19 cellular contexts compared by ENCODE assay signal in genomic region chr2:220935789-220936321, GRCh38.
DNase-seq lines count a peak whose midpoint lies in the region; ATAC-seq and TF ChIP-seq lines count a peak whose summit lies in the region.
"Had no signal": no experiment of that assay in that cellular context is flagged by ENCODE, and none has a peak within 500 bp of the region (broad histone marks: within the 10 kb centered on the region; RNA-seq: fewer than 3 reads in every experiment).

No MANE protein-coding gene starts in this region.

- no peaks in the 10 kb centered on the region for H3F3A ChIP-seq in GM23338 (replicated peaks; ENCODE audit: low read depth)

- no peak overlapping the region for H3K23ac ChIP-seq in neuronal stem cell (ENCODE audit: low read depth, low read length, poor library complexity)

- no peak overlapping the region for H4K8ac ChIP-seq in neuronal stem cell (ENCODE audit: low read depth, low read length)

- H3K14ac ChIP-seq in neuronal stem cell (ENCODE audit: low read length) = no peak overlapping the region

- DNase-seq in stimulated activated CD4-positive, alpha-beta T cell treated with anti-CD3 and anti-CD28 coated beads, Interleukin-15, amount 100 ng/mL, for 24 hours = peak; percentile 16
- no peak for DNase-seq in stimulated activated CD4-positive, alpha-beta T cell treated with anti-CD3 and anti-CD28 coated beads, Interleukin-12 subunit alpha, Interleukin-12 subunit beta, amount 100 ng/mL, for 4 hours
- DNase-seq in neuronal stem cell (ENCODE audit: low spot score) (no peak), GM23338 (ENCODE audit: low spot score) (no peak), HT-29 (ENCODE audit: low spot score) (no peak)
- DNase-seq: activated effector memory CD4-positive, alpha-beta T cell treated with anti-CD3 and anti-CD28 coated beads, Interleukin-2, amount 50 U/mL, for 16 hours; cerebellar nuclear complex; H9; midbrain; NCI-H774; pancreas; SHP77 treated with DMSO at 0.1 percent for 48 hours; stimulated activated CD4-positive, alpha-beta T cell treated with anti-CD3 and anti-CD28 coated beads, Interleukin-2, amount 100 ng/mL, for 24 hours; stimulated activated naive B cell treated with anti-CD40 and anti-IgM and Interleukin-4, amounts not matched to agents 10 μg/mL and 1 μg/mL and 100 μg/mL, for 72 hours; WERI-Rb-1 had no signal

- H3K9me2 ChIP-seq in GM23338 (ENCODE audit: insufficient read depth) = no peaks in the 10 kb centered on the region; the same call in 1 of the 2 replicates

- no peak overlapping the region for H2BK5ac ChIP-seq in neuronal stem cell (ENCODE audit: low read length)

- H3K4me2 ChIP-seq in neuronal stem cell (ENCODE audit: insufficient read depth, low read length, poor library complexity, severe bottlenecking) = no peak overlapping the region
- no peak overlapping the region for H3K4me2 ChIP-seq in GM23338

- no peak overlapping the region for H3K4ac ChIP-seq in neuronal stem cell (ENCODE audit: low read length)

- H3K4me3 Mint-ChIP-seq in GM23338 = no peak overlapping the region
- H3K4me3 Mint-ChIP-seq: B cell; H9; stimulated activated naive B cell treated with anti-CD40 and anti-IgM and Interleukin-4, amounts not matched to agents 10 μg/mL and 1 μg/mL and 100 μg/mL, for 72 hours had no signal

- no peak overlapping the region for H2AK5ac ChIP-seq in neuronal stem cell (ENCODE audit: low read depth, low read length)

- no peak for TF ChIP-seq CTCF in GM23338 (conservative IDR thresholded peaks at IDR 0.05; ENCODE audit: low read depth in 2 of 2)

- H3K27me3 Mint-ChIP-seq in GM23338 (ENCODE audit: insufficient read depth, low read depth, poor library complexity) = no peaks in the 10 kb centered on the region
- H3K27me3 Mint-ChIP-seq: B cell; stimulated activated naive B cell treated with anti-CD40 and anti-IgM and Interleukin-4, amounts not matched to agents 10 μg/mL and 1 μg/mL and 100 μg/mL, for 72 hours had no signal

- no peaks in the 10 kb centered on the region for H3K79me2 ChIP-seq in GM23338 (replicated peaks; ENCODE audit: insufficient read depth)

- H3K9ac ChIP-seq in neuronal stem cell (ENCODE audit: low read depth, low read length, poor library complexity) = no peak overlapping the region

- H3K9me3 ChIP-seq in neuronal stem cell (replicated peaks in 1 of 2; ENCODE audit: control insufficient read depth in 2 of 2, insufficient read depth in 1 of 2, low read depth in 1 of 2, low read length in 2 of 2) = no peaks in the 10 kb centered on the region
- H3K9me3 ChIP-seq: pancreas had no signal

- no peak overlapping the region for H3K27ac ChIP-seq in neuronal stem cell (replicated peaks; ENCODE audit: low read length)
- H3K27ac ChIP-seq in GM23338 (ENCODE audit: low read depth) = no peak overlapping the region
- H3K27ac ChIP-seq: pancreas, WERI-Rb-1 had no signal

- H3K27me3 ChIP-seq in neuronal stem cell (ENCODE audit: control insufficient read depth in 3 of 3, insufficient read depth in 3 of 3, low read depth in 1 of 3, low read length in 3 of 3) (no peaks in the 10 kb centered on the region), GM23338 (ENCODE audit: insufficient read depth) (no peaks in the 10 kb centered on the region)
- H3K27me3 ChIP-seq: pancreas had no signal

- H4K20me1 ChIP-seq in GM23338 (replicated peaks; ENCODE audit: insufficient read depth) = no peaks in the 10 kb centered on the region

- H3K36me3 ChIP-seq in neuronal stem cell (replicated peaks in 1 of 2; ENCODE audit: control insufficient read depth in 2 of 2, insufficient read depth in 2 of 2, low read length in 2 of 2) = no peaks in the 10 kb centered on the region
- no peaks in the 10 kb centered on the region for H3K36me3 ChIP-seq in GM23338 (ENCODE audit: insufficient read depth)
- H3K36me3 ChIP-seq: pancreas, WERI-Rb-1 had no signal

- H2BK15ac ChIP-seq in neuronal stem cell (ENCODE audit: low read length) = no peak overlapping the region

- H3K79me1 ChIP-seq in neuronal stem cell (ENCODE audit: low read depth, low read length) = no peaks in the 10 kb centered on the region

- no CpG with 5 or more reads among the region's 8 CpGs for WGBS in neuronal stem cell (ENCODE audit: extremely low coverage in 2 of 2, insufficient read length in 2 of 2, insufficient replicate concordance in 1 of 2), 2 donors

- H3K9me3 Mint-ChIP-seq in GM23338 = no peaks in the 10 kb centered on the region
- H3K9me3 Mint-ChIP-seq: H9; stimulated activated naive B cell treated with anti-CD40 and anti-IgM and Interleukin-4, amounts not matched to agents 10 μg/mL and 1 μg/mL and 100 μg/mL, for 72 hours had no signal

- H2BK12ac ChIP-seq in neuronal stem cell (ENCODE audit: low read length) = no peak overlapping the region

- H3K18ac ChIP-seq in neuronal stem cell (ENCODE audit: low read length) = peak overlapping the region; percentile 20

- peaks cover 6% of the 10 kb centered on the region for H3K4me1 Mint-ChIP-seq in GM23338
- H3K4me1 Mint-ChIP-seq: B cell; stimulated activated naive B cell treated with anti-CD40 and anti-IgM and Interleukin-4, amounts not matched to agents 10 μg/mL and 1 μg/mL and 100 μg/mL, for 72 hours had no signal

- no peak overlapping the region for H4K91ac ChIP-seq in neuronal stem cell (ENCODE audit: low read depth, low read length, poor library complexity)

- H3K4me3 ChIP-seq in neuronal stem cell (ENCODE audit: low read length in 2 of 2) (no peak overlapping the region), GM23338 (no peak overlapping the region)
- H3K4me3 ChIP-seq: pancreas had no signal

- H3K36me3 Mint-ChIP-seq in GM23338 (ENCODE audit: low read depth) = no peaks in the 10 kb centered on the region
- H3K36me3 Mint-ChIP-seq: stimulated activated naive B cell treated with anti-CD40 and anti-IgM and Interleukin-4, amounts not matched to agents 10 μg/mL and 1 μg/mL and 100 μg/mL, for 72 hours had no signal

- H3K4me1 ChIP-seq in neuronal stem cell (ENCODE audit: control insufficient read depth in 2 of 2, insufficient read depth in 1 of 2, low read depth in 1 of 2, low read length in 2 of 2) (peaks cover 0 to 4% of the 10 kb centered on the region in 2 donors), GM23338 (ENCODE audit: insufficient read depth) (no peaks in the 10 kb centered on the region)
- H3K4me1 ChIP-seq: pancreas had no signal

- H2AFZ ChIP-seq in neuronal stem cell (ENCODE audit: low read length) (no peak overlapping the region), GM23338 (no peak overlapping the region)

- H3K27ac Mint-ChIP-seq in GM23338 = no peak overlapping the region
- H3K27ac Mint-ChIP-seq: B cell; H9; stimulated activated naive B cell treated with anti-CD40 and anti-IgM and Interleukin-4, amounts not matched to agents 10 μg/mL and 1 μg/mL and 100 μg/mL, for 72 hours had no signal

- peak; percentile 62 for ATAC-seq in HG02623 (IDR thresholded peaks at IDR 0.05; ENCODE audit: unreplicated experiment)
- ATAC-seq in HG03460 (IDR thresholded peaks at IDR 0.05; ENCODE audit: unreplicated experiment) = peak; percentile 58
- ATAC-seq in GM23338 = no peak
- no peak for ATAC-seq in GM21619 (IDR thresholded peaks at IDR 0.05; ENCODE audit: unreplicated experiment)
- ATAC-seq: pancreas had no signal

- no peak overlapping the region for H2BK120ac ChIP-seq in neuronal stem cell (ENCODE audit: low read depth, low read length)

Comparison
In these comparisons a context has a peak if more than half of its experiments do, and no peak if none do; other contexts are left out.
1. ATAC-seq: peak in HG02623 (single experiment) and HG03460 (single experiment); none in GM23338 (single experiment) and GM21619 (single experiment).